19 cellular contexts compared by ENCODE assay signal in the genomic region with DNA sequence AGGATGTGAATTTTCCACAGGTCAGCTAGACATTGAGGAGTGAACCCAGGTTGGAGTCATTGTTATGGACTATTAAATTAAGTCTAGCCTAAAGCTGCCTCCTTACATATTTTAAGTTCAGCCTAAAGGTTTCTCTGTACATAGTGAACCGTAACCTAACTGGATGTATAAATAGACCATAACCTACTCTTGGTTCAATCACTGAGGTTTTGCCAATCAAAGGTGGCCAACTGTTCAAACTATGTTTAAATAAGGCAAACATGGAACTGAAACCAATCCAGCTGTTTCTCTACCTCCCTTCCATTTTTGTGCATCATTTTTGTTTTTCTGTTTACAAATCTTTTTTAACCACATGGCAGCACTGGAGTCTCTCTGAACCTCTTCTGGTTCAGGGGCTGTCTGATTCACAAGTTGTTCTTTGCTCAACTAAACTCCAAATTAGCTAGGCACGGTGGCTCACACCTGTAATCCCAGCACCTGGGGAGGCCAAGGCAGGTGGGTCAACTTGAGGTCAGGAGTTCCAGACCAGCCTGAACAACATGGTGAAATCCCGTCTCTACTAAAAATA. TPM values are rescaled to one million over a fixed set of nuclear protein-coding genes. Genes with fewer than 3 reads are reported as not detected.
DNase-seq lines count a peak whose midpoint lies in the region; ATAC-seq and TF ChIP-seq lines count a peak whose summit lies in the region.
"Had no signal": no experiment of that assay in that cellular context is flagged by ENCODE, and none has a peak within 500 bp of the region (broad histone marks: within the 10 kb centered on the region; RNA-seq: fewer than 3 reads in every experiment).

No MANE protein-coding gene starts in this region.

- no peak overlapping the region for H3K27ac ChIP-seq in BLaER1
- H3K27ac ChIP-seq: 22Rv1, C4-2B had no signal

- H3K4me3 ChIP-seq in BLaER1 = no peak overlapping the region
- H3K4me3 ChIP-seq: GM12878 had no signal

- ATAC-seq in GM18868 (IDR thresholded peaks at IDR 0.05; ENCODE audit: unreplicated experiment) = peak; percentile 72
- peak; percentile 80 for ATAC-seq in HG03103 (IDR thresholded peaks at IDR 0.05; ENCODE audit: low read depth, unreplicated experiment)
- peak; percentile 54 for ATAC-seq in left lobe of liver
- ATAC-seq in GM19328 (IDR thresholded peaks at IDR 0.05; ENCODE audit: unreplicated experiment) = no peak
- ATAC-seq: GM12878, HCT116 had no signal

- peak overlapping the region; percentile 54 for H3K4me2 ChIP-seq in BLaER1

- DNase-seq in left lobe of liver (ENCODE audit: low spot score) (no peak), 8988T (no peak), endothelial cell (ENCODE audit: low spot score) (no peak)
- DNase-seq: AML-193; CD4-positive, alpha-beta memory T cell; DMS79; IMR-90; Kasumi-1; KBM-7 had no signal

- H3K9ac ChIP-seq in BLaER1 = no peak overlapping the region

- H3K27ac Mint-ChIP-seq in endothelial cell (ENCODE audit: unreplicated experiment) = no peak overlapping the region
- H3K27ac Mint-ChIP-seq: CD4-positive, alpha-beta memory T cell had no signal

- peaks cover 14% of the 10 kb centered on the region for H3K4me1 ChIP-seq in BLaER1

- H4K20me1 ChIP-seq in BLaER1 = no peaks in the 10 kb centered on the region

- no peaks in the 10 kb centered on the region for H3K36me3 Mint-ChIP-seq in endothelial cell (ENCODE audit: low read depth, unreplicated experiment)
- H3K36me3 Mint-ChIP-seq: CD4-positive, alpha-beta memory T cell had no signal

- peaks cover 2% of the 10 kb centered on the region for H3K27me3 Mint-ChIP-seq in endothelial cell (ENCODE audit: unreplicated experiment)

- no peaks in the 10 kb centered on the region for H3K9me3 ChIP-seq in BLaER1

- H3K36me3 ChIP-seq in BLaER1 = no peaks in the 10 kb centered on the region

- H3K27me3 ChIP-seq in BLaER1 = no peaks in the 10 kb centered on the region

- H3K4me3 Mint-ChIP-seq in endothelial cell (ENCODE audit: unreplicated experiment) = no peak overlapping the region
- H3K4me3 Mint-ChIP-seq: CD4-positive, alpha-beta memory T cell had no signal

- H3K9me3 Mint-ChIP-seq in endothelial cell (ENCODE audit: unreplicated experiment) = no peaks in the 10 kb centered on the region

- TF ChIP-seq CTCF in endothelial cell (IDR thresholded peaks at IDR 0.05; ENCODE audit: unreplicated experiment) = no peak

- H3K4me1 Mint-ChIP-seq in endothelial cell (ENCODE audit: unreplicated experiment) = no peaks in the 10 kb centered on the region
- H3K4me1 Mint-ChIP-seq: CD4-positive, alpha-beta memory T cell had no signal

RNA-seq across cellular contexts. Expression of a gene that starts 43.9 kb away (rescaled TPM):
- total RNA-seq in left lobe of liver = 0.55 TPM
- 4.1 TPM for total RNA-seq in endothelial cell (ENCODE audit: unreplicated experiment)
- total RNA-seq: CD4-positive, alpha-beta memory T cell; G401; HT-29; IMR-90 had no signal
